Comparison of ENCODE assay signal across 22 cellular contexts in genomic region chr2:238879621-238880377, GRCh38. TPM values are rescaled to one million over a fixed set of nuclear protein-coding genes. Genes with fewer than 3 reads are reported as not detected.
A peak's percentile ranks its signal among the peaks of the same experiment; 100 is the strongest.
DNase-seq lines count a peak whose midpoint lies in the region; ATAC-seq and TF ChIP-seq lines count a peak whose summit lies in the region.
"Had no signal": no experiment of that assay in that cellular context is flagged by ENCODE, and none has a peak within 500 bp of the region (broad histone marks: within the 10 kb centered on the region; RNA-seq: fewer than 3 reads in every experiment).

No MANE protein-coding gene starts in this region.

- no peak overlapping the region for H3K27ac Mint-ChIP-seq in activated CD4-positive, alpha-beta T cell treated with anti-CD3 and anti-CD28 coated beads, Interleukin-2, amount 10 ng/mL, durations not matched to agents 7 days and 5 days
- H3K27ac Mint-ChIP-seq in activated naive CD8-positive, alpha-beta T cell treated with anti-CD3 and anti-CD28 coated beads, Interleukin-2, amount 50 U/mL, for 24 hours = no peak overlapping the region
- H3K27ac Mint-ChIP-seq in stimulated activated naive B cell treated with anti-CD40 and anti-IgM and Interleukin-4, amounts not matched to agents 10 μg/mL and 1 μg/mL and 100 μg/mL, for 72 hours = no peak overlapping the region
- H3K27ac Mint-ChIP-seq: activated T-helper 2 cell treated with anti-CD3 and anti-CD28 coated beads, Interferon-gamma antibody, Interleukin-2, Interleukin-4, amounts not matched to agents 10 μg/mL and 5 μg/mL and 100 μg/mL, durations not matched to agents 14 hours and 24 hours and 36 hours; memory B cell; naive thymus-derived CD4-positive, alpha-beta T cell had no signal

- H3K9me3 Mint-ChIP-seq in activated CD4-positive, alpha-beta T cell treated with anti-CD3 and anti-CD28 coated beads, Interleukin-2, amount 10 ng/mL, durations not matched to agents 7 days and 5 days = no peaks in the 10 kb centered on the region
- H3K9me3 Mint-ChIP-seq in activated naive CD8-positive, alpha-beta T cell treated with anti-CD3 and anti-CD28 coated beads, Interleukin-2, amount 50 U/mL, for 24 hours = peaks cover 9% of the 10 kb centered on the region
- no peaks in the 10 kb centered on the region for H3K9me3 Mint-ChIP-seq in stimulated activated naive B cell treated with anti-CD40 and anti-IgM and Interleukin-4, amounts not matched to agents 10 μg/mL and 1 μg/mL and 100 μg/mL, for 72 hours
- H3K9me3 Mint-ChIP-seq: activated T-helper 2 cell treated with anti-CD3 and anti-CD28 coated beads, Interferon-gamma antibody, Interleukin-2, Interleukin-4, amounts not matched to agents 10 μg/mL and 5 μg/mL and 100 μg/mL, durations not matched to agents 14 hours and 24 hours and 36 hours had no signal

- ATAC-seq in activated naive CD8-positive, alpha-beta T cell treated with anti-CD3 and anti-CD28 coated beads, Interleukin-2, amount 50 U/mL, for 24 hours = peak; percentile 31
- ATAC-seq in stimulated activated naive B cell treated with anti-CD40 and anti-IgM and Interleukin-4, amounts not matched to agents 10 μg/mL and 1 μg/mL and 100 μg/mL, for 72 hours (replicated peaks) = peak; percentile 29 to 33
- ATAC-seq in GM21737 (IDR thresholded peaks at IDR 0.05; ENCODE audit: unreplicated experiment) (no peak), GM18505 (IDR thresholded peaks at IDR 0.05; ENCODE audit: unreplicated experiment) (no peak)
- ATAC-seq: HCT116; naive thymus-derived CD4-positive, alpha-beta T cell had no signal

- CTCF ChIA-PET in activated CD4-positive, alpha-beta T cell treated with anti-CD3 and anti-CD28 coated beads, Interleukin-2, amount 10 ng/mL, durations not matched to agents 7 days and 5 days (lab: Charles Lee) = no interaction called here

- no peaks in the 10 kb centered on the region for H3K4me1 Mint-ChIP-seq in activated CD4-positive, alpha-beta T cell treated with anti-CD3 and anti-CD28 coated beads, Interleukin-2, amount 10 ng/mL, durations not matched to agents 7 days and 5 days
- no peaks in the 10 kb centered on the region for H3K4me1 Mint-ChIP-seq in activated naive CD8-positive, alpha-beta T cell treated with anti-CD3 and anti-CD28 coated beads, Interleukin-2, amount 50 U/mL, for 24 hours
- no peaks in the 10 kb centered on the region for H3K4me1 Mint-ChIP-seq in stimulated activated naive B cell treated with anti-CD40 and anti-IgM and Interleukin-4, amounts not matched to agents 10 μg/mL and 1 μg/mL and 100 μg/mL, for 72 hours
- H3K4me1 Mint-ChIP-seq: memory B cell; naive thymus-derived CD4-positive, alpha-beta T cell had no signal

- H3K36me3 Mint-ChIP-seq in activated CD4-positive, alpha-beta T cell treated with anti-CD3 and anti-CD28 coated beads, Interleukin-2, amount 10 ng/mL, durations not matched to agents 7 days and 5 days (ENCODE audit: low read depth) = no peaks in the 10 kb centered on the region
- H3K36me3 Mint-ChIP-seq in activated naive CD8-positive, alpha-beta T cell treated with anti-CD3 and anti-CD28 coated beads, Interleukin-2, amount 50 U/mL, for 24 hours (ENCODE audit: low read depth) = no peaks in the 10 kb centered on the region
- H3K36me3 Mint-ChIP-seq in stimulated activated naive B cell treated with anti-CD40 and anti-IgM and Interleukin-4, amounts not matched to agents 10 μg/mL and 1 μg/mL and 100 μg/mL, for 72 hours = no peaks in the 10 kb centered on the region
- H3K36me3 Mint-ChIP-seq: memory B cell; naive thymus-derived CD4-positive, alpha-beta T cell had no signal

- peak; percentile 25 for DNase-seq in activated CD4-positive, alpha-beta T cell treated with anti-CD3 and anti-CD28 coated beads, Interleukin-2, amount 10 ng/mL, durations not matched to agents 7 days and 5 days
- no peak for DNase-seq in activated CD4-positive, alpha-beta T cell treated with anti-CD3 and anti-CD28 coated beads for 1 hour
- DNase-seq in NCI-H69 (lab: John Stamatoyannopoulos, UW) = peak; percentile 26
- DNase-seq in activated naive CD8-positive, alpha-beta T cell treated with anti-CD3 and anti-CD28 coated beads, Interleukin-2, amount 50 U/mL, for 24 hours = no peak
- no peak for DNase-seq in stimulated activated naive B cell treated with anti-CD40 and anti-IgM and Interleukin-4, amounts not matched to agents 10 μg/mL and 1 μg/mL and 100 μg/mL, for 72 hours
- no peak for DNase-seq in coronary artery (ENCODE audit: low spot score)
- DNase-seq: activated CD8-positive, alpha-beta memory T cell treated with anti-CD3 and anti-CD28 coated beads for 24 hours; C1 segment of cervical spinal cord; cerebellar nuclear complex; effector CD8-positive, alpha-beta T cell; kidney glomerular epithelial cell; naive thymus-derived CD4-positive, alpha-beta T cell; NCI-H2029 treated with DMSO at 0.1 percent for 48 hours; NCI-H510A; SHP77 had no signal

- H3K4me3 Mint-ChIP-seq in activated CD4-positive, alpha-beta T cell treated with anti-CD3 and anti-CD28 coated beads, Interleukin-2, amount 10 ng/mL, durations not matched to agents 7 days and 5 days = no peak overlapping the region
- no peak overlapping the region for H3K4me3 Mint-ChIP-seq in activated naive CD8-positive, alpha-beta T cell treated with anti-CD3 and anti-CD28 coated beads, Interleukin-2, amount 50 U/mL, for 24 hours
- H3K4me3 Mint-ChIP-seq in stimulated activated naive B cell treated with anti-CD40 and anti-IgM and Interleukin-4, amounts not matched to agents 10 μg/mL and 1 μg/mL and 100 μg/mL, for 72 hours = no peak overlapping the region
- H3K4me3 Mint-ChIP-seq: memory B cell; naive thymus-derived CD4-positive, alpha-beta T cell had no signal

- POLR2A ChIA-PET in activated CD4-positive, alpha-beta T cell treated with anti-CD3 and anti-CD28 coated beads, Interleukin-2, amount 10 ng/mL, durations not matched to agents 7 days and 5 days (lab: Charles Lee) = no interaction called here

- H3K27me3 Mint-ChIP-seq in activated CD4-positive, alpha-beta T cell treated with anti-CD3 and anti-CD28 coated beads, Interleukin-2, amount 10 ng/mL, durations not matched to agents 7 days and 5 days = no peaks in the 10 kb centered on the region
- H3K27me3 Mint-ChIP-seq in activated naive CD8-positive, alpha-beta T cell treated with anti-CD3 and anti-CD28 coated beads, Interleukin-2, amount 50 U/mL, for 24 hours = peaks cover 3% of the 10 kb centered on the region
- peaks cover 5 to 10% of the 10 kb centered on the region in 2 donors for H3K27me3 Mint-ChIP-seq in stimulated activated naive B cell treated with anti-CD40 and anti-IgM and Interleukin-4, amounts not matched to agents 10 μg/mL and 1 μg/mL and 100 μg/mL, for 72 hours
- H3K27me3 Mint-ChIP-seq: memory B cell had no signal

- no peak overlapping the region for H3K4me3 ChIP-seq in coronary artery
- H3K4me3 ChIP-seq: esophagus muscularis mucosa had no signal

- no peak for TF ChIP-seq CTCF in coronary artery (IDR thresholded peaks at IDR 0.05)

- no peak overlapping the region for H3K27ac ChIP-seq in coronary artery
- H3K27ac ChIP-seq: esophagus muscularis mucosa had no signal

- TF ChIP-seq POLR2A in GM18505 (IDR thresholded peaks at IDR 0.05; ENCODE audit: borderline replicate concordance, extremely low read depth, insufficient read depth, insufficient read length) = no peak

RNA-seq across cellular contexts. Expression of gene TWIST2, which starts 31.9 kb away (rescaled TPM):
- not detected for total RNA-seq in activated CD4-positive, alpha-beta T cell treated with anti-CD3 and anti-CD28 coated beads, Interleukin-2, amount 10 ng/mL, durations not matched to agents 7 days and 5 days
- total RNA-seq: activated T-helper 2 cell treated with anti-CD3 and anti-CD28 coated beads, Interferon-gamma antibody, Interleukin-2, Interleukin-4, amounts not matched to agents 10 μg/mL and 5 μg/mL and 100 μg/mL, durations not matched to agents 14 hours and 24 hours and 36 hours; naive thymus-derived CD4-positive, alpha-beta T cell; T-helper 1 cell treated with Interleukin-12 subunit alpha and Interleukin-12 subunit beta and Interleukin-4 antibody, amounts not matched to agents 30 ng/mL and 1 ng/mL, for 36 hours had no signal

Comparison
In these comparisons a context has a peak if more than half of its experiments do, and no peak if none do; other contexts are left out.
1. DNase-seq: peak in activated CD4-positive, alpha-beta T cell treated with anti-CD3 and anti-CD28 coated beads, Interleukin-2, amount 10 ng/mL, durations not matched to agents 7 days and 5 days (single experiment) and NCI-H69 (single experiment); none in activated CD4-positive, alpha-beta T cell treated with anti-CD3 and anti-CD28 coated beads for 1 hour (single experiment), activated naive CD8-positive, alpha-beta T cell treated with anti-CD3 and anti-CD28 coated beads, Interleukin-2, amount 50 U/mL, for 24 hours (single experiment), stimulated activated naive B cell treated with anti-CD40 and anti-IgM and Interleukin-4, amounts not matched to agents 10 μg/mL and 1 μg/mL and 100 μg/mL, for 72 hours (single experiment) and coronary artery (single experiment).
2. ATAC-seq: peak in activated naive CD8-positive, alpha-beta T cell treated with anti-CD3 and anti-CD28 coated beads, Interleukin-2, amount 50 U/mL, for 24 hours (single experiment) and stimulated activated naive B cell treated with anti-CD40 and anti-IgM and Interleukin-4, amounts not matched to agents 10 μg/mL and 1 μg/mL and 100 μg/mL, for 72 hours (2 of 2); none in GM21737 (single experiment) and GM18505 (single experiment).